Comparison of ENCODE assay signal across 8 cellular contexts in genomic region chr2:96960271-96960955, GRCh38. TPM values are rescaled to one million over a fixed set of nuclear protein-coding genes. Genes with fewer than 3 reads are reported as not detected.
DNase-seq lines count a peak whose midpoint lies in the region; ATAC-seq and TF ChIP-seq lines count a peak whose summit lies in the region.

No MANE protein-coding gene starts in this region.

- no peaks in the 10 kb centered on the region for H3K9me3 Mint-ChIP-seq in activated CD4-positive, alpha-beta T cell treated with anti-CD3 and anti-CD28 coated beads for 36 hours (ENCODE audit: low read depth)

- TF ChIP-seq CTCF in GM12873 (IDR thresholded peaks at IDR 0.05; ENCODE audit: insufficient read depth, low read depth, low read length, missing control alignments) = peak; percentile 99

- H3K4me1 Mint-ChIP-seq in activated CD4-positive, alpha-beta T cell treated with anti-CD3 and anti-CD28 coated beads for 36 hours = peaks cover 50% of the 10 kb centered on the region

- intact Hi-C loops in activated CD4-positive, alpha-beta T cell treated with anti-CD3 and anti-CD28 coated beads for 36 hours (cut with DNase I, micrococcal nuclease) = loop anchor here (1.0 kb wide), 2 partner anchors 102 to 144 kb away; partner anchors contain the start of genes ANKRD39 (in 2 of the 2) and CNNM3 (in 1 of the 2)

- DNase-seq in NCI-H524 (lab: John Stamatoyannopoulos, UW) = peak; percentile 50 to 79
- peak; percentile 93 for DNase-seq in activated CD4-positive, alpha-beta T cell treated with anti-CD3 and anti-CD28 coated beads for 36 hours
- DNase-seq in cerebellar cortex (ENCODE audit: low spot score) = peak; percentile 96
- peak; percentile 96 for DNase-seq in left kidney (ENCODE audit: low read depth, low spot score)
- peak; percentile 86 for DNase-seq in stimulated activated CD4-positive, alpha-beta T cell treated with anti-CD3 and anti-CD28 coated beads, Interleukin-4, amount 100 ng/mL, for 24 hours

- ATAC-seq in HG03175 (IDR thresholded peaks at IDR 0.05; ENCODE audit: unreplicated experiment) (peak; percentile 80), GM18870 (IDR thresholded peaks at IDR 0.05; ENCODE audit: unreplicated experiment) (no peak)
- peak; percentile 78 for ATAC-seq in activated CD4-positive, alpha-beta T cell treated with anti-CD3 and anti-CD28 coated beads for 36 hours

- H3K27me3 Mint-ChIP-seq in activated CD4-positive, alpha-beta T cell treated with anti-CD3 and anti-CD28 coated beads for 36 hours = no peaks in the 10 kb centered on the region

- POLR2A ChIA-PET in activated CD4-positive, alpha-beta T cell treated with anti-CD3 and anti-CD28 coated beads for 36 hours (lab: Charles Lee) = no interaction called here

- CTCF ChIA-PET in activated CD4-positive, alpha-beta T cell treated with anti-CD3 and anti-CD28 coated beads for 36 hours (lab: Charles Lee) = interaction anchor here (0.7 to 3.4 kb wide), 5 partner anchors 14 to 152 kb away, joined by 3 to 38 read pairs (median 4); partner anchors contain the start of genes ANKRD36 and ANKRD39

- H3K36me3 Mint-ChIP-seq in activated CD4-positive, alpha-beta T cell treated with anti-CD3 and anti-CD28 coated beads for 36 hours (ENCODE audit: low read depth) = no peaks in the 10 kb centered on the region

- no peak overlapping the region for H3K4me3 Mint-ChIP-seq in activated CD4-positive, alpha-beta T cell treated with anti-CD3 and anti-CD28 coated beads for 36 hours

- H3K27ac Mint-ChIP-seq in activated CD4-positive, alpha-beta T cell treated with anti-CD3 and anti-CD28 coated beads for 36 hours = no peak overlapping the region

RNA-seq across cellular contexts. Expression of gene FAM178B, which starts 26.0 kb away (rescaled TPM):
- under 1 TPM in 1 of 2 experiments, not detected in 1; 0.11 TPM for total RNA-seq in activated CD4-positive, alpha-beta T cell treated with anti-CD3 and anti-CD28 coated beads for 36 hours
